ENCODE assay signal across 22 cellular contexts in genomic region chr12:85733441-85733840, GRCh38.
A peak's percentile ranks its signal among the peaks of the same experiment; 100 is the strongest.
DNase-seq lines count a peak whose midpoint lies in the region; ATAC-seq and TF ChIP-seq lines count a peak whose summit lies in the region.
"Had no signal": no experiment of that assay in that cellular context is flagged by ENCODE, and none has a peak within 500 bp of the region (broad histone marks: within the 10 kb centered on the region; RNA-seq: fewer than 3 reads in every experiment).

No MANE protein-coding gene starts in this region.

- TF ChIP-seq EP300 in sigmoid colon (IDR thresholded peaks at IDR 0.05) (no peak), transverse colon (IDR thresholded peaks at IDR 0.05; ENCODE audit: low read depth) (no peak)

- no peaks in the 10 kb centered on the region for H3K27me3 Mint-ChIP-seq in progenitor cell of endocrine pancreas
- H3K27me3 Mint-ChIP-seq: activated CD8-positive, alpha-beta memory T cell treated with anti-CD3 and anti-CD28 coated beads, Interleukin-2, amount 10 ng/mL, durations not matched to agents 7 days and 5 days; activated naive CD8-positive, alpha-beta T cell treated with anti-CD3 and anti-CD28 coated beads, Interleukin-2, amount 50 U/mL, for 24 hours; naive thymus-derived CD8-positive, alpha-beta T cell had no signal

- no peaks in the 10 kb centered on the region for H3K36me3 Mint-ChIP-seq in progenitor cell of endocrine pancreas (ENCODE audit: insufficient read depth)
- H3K36me3 Mint-ChIP-seq: activated CD8-positive, alpha-beta memory T cell treated with anti-CD3 and anti-CD28 coated beads, Interleukin-2, amount 10 ng/mL, durations not matched to agents 7 days and 5 days; naive thymus-derived CD8-positive, alpha-beta T cell had no signal

- H3K27ac Mint-ChIP-seq in progenitor cell of endocrine pancreas, result no peak overlapping the region
- H3K27ac Mint-ChIP-seq: activated CD8-positive, alpha-beta memory T cell treated with anti-CD3 and anti-CD28 coated beads, Interleukin-2, amount 10 ng/mL, durations not matched to agents 7 days and 5 days; activated naive CD8-positive, alpha-beta T cell treated with anti-CD3 and anti-CD28 coated beads, Interleukin-2, amount 50 U/mL, for 24 hours; naive thymus-derived CD8-positive, alpha-beta T cell had no signal

- H3K4me1 Mint-ChIP-seq in progenitor cell of endocrine pancreas (ENCODE audit: low read depth), result no peaks in the 10 kb centered on the region
- H3K4me1 Mint-ChIP-seq: activated CD8-positive, alpha-beta memory T cell treated with anti-CD3 and anti-CD28 coated beads, Interleukin-2, amount 10 ng/mL, durations not matched to agents 7 days and 5 days; activated naive CD8-positive, alpha-beta T cell treated with anti-CD3 and anti-CD28 coated beads, Interleukin-2, amount 50 U/mL, for 24 hours; naive thymus-derived CD8-positive, alpha-beta T cell had no signal

- in situ Hi-C loops in brain microvascular endothelial cell (cut with HindIII; ENCODE audit: low pct_ligation_motif_present, low sequenced_read_pairs), result no loop called here
- in situ Hi-C loops in transverse colon (cut with MboI; ENCODE audit: low pct_ligation_motif_present in 1 of 4, low pct_unique_long_range_greater_than_20kb in 1 of 4, low sequenced_read_pairs in 3 of 4), result no loop called here

- peak; percentile 55 for ATAC-seq in foreskin keratinocyte
- ATAC-seq: activated CD8-positive, alpha-beta memory T cell treated with anti-CD3 and anti-CD28 coated beads, Interleukin-2, amount 10 ng/mL, durations not matched to agents 7 days and 5 days; activated naive CD8-positive, alpha-beta T cell treated with anti-CD3 and anti-CD28 coated beads, Interleukin-2, amount 50 U/mL, for 24 hours; GM12878; naive thymus-derived CD8-positive, alpha-beta T cell had no signal

- H3K4me1 ChIP-seq in foreskin keratinocyte, result no peaks in the 10 kb centered on the region
- H3K4me1 ChIP-seq in left ventricle myocardium inferior, result no peaks in the 10 kb centered on the region
- no peaks in the 10 kb centered on the region for H3K4me1 ChIP-seq in sigmoid colon
- no peaks in the 10 kb centered on the region for H3K4me1 ChIP-seq in transverse colon
- H3K4me1 ChIP-seq: BLaER1, spleen, vagina had no signal

- H3K27me3 ChIP-seq in brain microvascular endothelial cell (replicated peaks) (no peaks in the 10 kb centered on the region), foreskin keratinocyte (no peaks in the 10 kb centered on the region), left ventricle myocardium inferior (ENCODE audit: low read depth) (no peaks in the 10 kb centered on the region), sigmoid colon (no peaks in the 10 kb centered on the region), transverse colon (no peaks in the 10 kb centered on the region)
- H3K27me3 ChIP-seq: BLaER1, spleen, vagina had no signal

- no peak for TF ChIP-seq POLR2A in sigmoid colon (IDR thresholded peaks at IDR 0.05)
- no peak for TF ChIP-seq POLR2A in transverse colon (IDR thresholded peaks at IDR 0.05)

- WGBS in sigmoid colon, 2 donors, result 40 to 62% methylated on average over 2 of the region's 2 CpGs
- WGBS in transverse colon (ENCODE audit: low coverage in 1 of 2), 2 donors, result 38% methylated on average over 2 of the region's 2 CpGs; no CpG with 5 or more reads in 1 of the 2 donors

- TF ChIP-seq CTCF in AG10803 (conservative IDR thresholded peaks at IDR 0.05; ENCODE audit: low read length) (no peak), brain microvascular endothelial cell (IDR thresholded peaks at IDR 0.05; ENCODE audit: low read depth, low read length, missing control alignments) (no peak), foreskin keratinocyte (conservative IDR thresholded peaks at IDR 0.05) (no peak), left ventricle myocardium inferior (IDR thresholded peaks at IDR 0.05; ENCODE audit: borderline replicate concordance) (no peak), sigmoid colon (IDR thresholded peaks at IDR 0.05) (no peak), transverse colon (IDR thresholded peaks at IDR 0.05) (no peak), progenitor cell of endocrine pancreas (IDR thresholded peaks at IDR 0.05; ENCODE audit: unreplicated experiment) (no peak)

- intact Hi-C loops in left ventricle myocardium inferior (cut with micrococcal nuclease) (no loop called here), sigmoid colon (cut with DNase I) (no loop called here), transverse colon (cut with DNase I; ENCODE audit: low total_unique reads) (no loop called here)

- no peaks in the 10 kb centered on the region for H3K9me3 Mint-ChIP-seq in progenitor cell of endocrine pancreas (ENCODE audit: low read depth)

- no peak overlapping the region for H3K27ac ChIP-seq in brain microvascular endothelial cell
- no peak overlapping the region for H3K27ac ChIP-seq in foreskin keratinocyte
- H3K27ac ChIP-seq in left ventricle myocardium inferior (replicated peaks), result no peak overlapping the region
- H3K27ac ChIP-seq in sigmoid colon, result no peak overlapping the region
- H3K27ac ChIP-seq in transverse colon, result no peak overlapping the region
- H3K27ac ChIP-seq: BLaER1, spleen, vagina had no signal

- H3K4me3 Mint-ChIP-seq in progenitor cell of endocrine pancreas (ENCODE audit: low read depth), result no peak overlapping the region
- H3K4me3 Mint-ChIP-seq: activated CD8-positive, alpha-beta memory T cell treated with anti-CD3 and anti-CD28 coated beads, Interleukin-2, amount 10 ng/mL, durations not matched to agents 7 days and 5 days; activated naive CD8-positive, alpha-beta T cell treated with anti-CD3 and anti-CD28 coated beads, Interleukin-2, amount 50 U/mL, for 24 hours; naive thymus-derived CD8-positive, alpha-beta T cell had no signal

- H3K36me3 ChIP-seq in brain microvascular endothelial cell (replicated peaks) (no peaks in the 10 kb centered on the region), left ventricle myocardium inferior (no peaks in the 10 kb centered on the region), sigmoid colon (no peaks in the 10 kb centered on the region), transverse colon (no peaks in the 10 kb centered on the region)
- H3K36me3 ChIP-seq: BLaER1, spleen, vagina had no signal

- no peaks in the 10 kb centered on the region for H3K9me3 ChIP-seq in left ventricle myocardium inferior (replicated peaks)
- no peaks in the 10 kb centered on the region for H3K9me3 ChIP-seq in sigmoid colon
- H3K9me3 ChIP-seq in transverse colon, result no peaks in the 10 kb centered on the region
- H3K9me3 ChIP-seq: BLaER1, vagina had no signal

- DNase-seq in AG10803 (ENCODE audit: low read depth), result peak; percentile 8
- DNase-seq in MV-4-11 (lab: John Stamatoyannopoulos, UW), result peak; percentile 0
- DNase-seq in brain microvascular endothelial cell, result peak; percentile 43
- peak in 1 of 2 donors; percentile 32 for DNase-seq in foreskin keratinocyte
- no peak for DNase-seq in left ventricle myocardium inferior
- DNase-seq in sigmoid colon, result no peak
- DNase-seq in transverse colon, result no peak
- DNase-seq in progenitor cell of endocrine pancreas (ENCODE audit: low spot score, unreplicated experiment), result no peak
- DNase-seq: activated CD8-positive, alpha-beta memory T cell treated with anti-CD3 and anti-CD28 coated beads, Interleukin-2, amount 10 ng/mL, durations not matched to agents 7 days and 5 days; activated naive CD8-positive, alpha-beta T cell treated with anti-CD3 and anti-CD28 coated beads, Interleukin-2, amount 50 U/mL, for 24 hours; central memory CD4-positive, alpha-beta T cell; GF-D8; naive thymus-derived CD8-positive, alpha-beta T cell; NCI-H1417 treated with DMSO at 0.1 percent for 48 hours; NCI-H748 treated with DMSO at 0.1 percent for 48 hours; posterior cingulate gyrus; spleen; stimulated activated CD4-positive, alpha-beta T cell treated with anti-CD3 and anti-CD28 coated beads, Interleukin-4, amount 100 ng/mL, for 4 hours; T1000 had no signal

- H3K4me3 ChIP-seq in AG10803 (ENCODE audit: low read length) (no peak overlapping the region), brain microvascular endothelial cell (ENCODE audit: low read depth, low read length) (no peak overlapping the region), left ventricle myocardium inferior (no peak overlapping the region), sigmoid colon (no peak overlapping the region), transverse colon (no peak overlapping the region)
- H3K4me3 ChIP-seq: BLaER1, GM12878, spleen, vagina had no signal

Comparison
In these comparisons a context has a peak if more than half of its experiments do, and no peak if none do; other contexts are left out.
1. DNase-seq: peak in AG10803 (single experiment), MV-4-11 (single experiment) and brain microvascular endothelial cell (single experiment); none in left ventricle myocardium inferior (single experiment), sigmoid colon (single experiment), transverse colon (single experiment) and progenitor cell of endocrine pancreas (single experiment).